Comparison of ENCODE assay signal across 8 cellular contexts in the genomic region with DNA sequence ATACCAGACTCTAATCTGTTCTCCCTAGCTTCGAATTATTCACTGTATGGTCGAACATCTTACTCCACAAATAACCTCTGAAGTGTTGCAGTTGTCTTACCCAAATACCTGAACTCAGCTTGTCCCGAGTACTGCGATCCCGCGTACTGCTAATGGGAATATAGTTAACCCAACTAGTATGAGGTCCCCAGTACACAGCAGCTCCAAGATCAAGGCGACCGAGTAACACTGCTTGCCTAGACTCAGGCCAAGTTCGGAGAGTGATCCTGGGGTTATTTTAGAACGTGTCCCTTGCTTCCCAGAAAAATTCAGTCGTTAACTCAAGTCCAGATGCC. TPM values are rescaled to one million over a fixed set of nuclear protein-coding genes. Genes with fewer than 3 reads are reported as not detected.
DNase-seq lines count a peak whose midpoint lies in the region; ATAC-seq and TF ChIP-seq lines count a peak whose summit lies in the region.

No MANE protein-coding gene starts in this region.

- peaks cover 4% of the 10 kb centered on the region for H3K4me1 ChIP-seq in prostate gland (replicated peaks)

- no peaks in the 10 kb centered on the region for H3K36me3 ChIP-seq in prostate gland

- no peaks in the 10 kb centered on the region for H3K9me3 Mint-ChIP-seq in T-helper 1 cell treated with Interleukin-12 subunit alpha and Interleukin-12 subunit beta and Interleukin-4 antibody, amounts not matched to agents 30 μg/mL and 1 μg/mL, for 36 hours

- DNase-seq in AG09309 (ENCODE audit: low read depth) (no peak), fibroblast of villous mesenchyme (ENCODE audit: low read depth) (no peak), prostate gland (ENCODE audit: low spot score) (no peak)
- DNase-seq in stimulated activated CD4-positive, alpha-beta T cell treated with anti-CD3 and anti-CD28 coated beads, Interleukin-1b, Interleukin-23, amount 100 ng/mL, for 48 hours: no peak
- no peak for DNase-seq in central memory CD4-positive, alpha-beta T cell

- H3K27ac Mint-ChIP-seq in T-helper 1 cell treated with Interleukin-12 subunit alpha and Interleukin-12 subunit beta and Interleukin-4 antibody, amounts not matched to agents 30 μg/mL and 1 μg/mL, for 36 hours: peak overlapping the region; percentile 88

- no peaks in the 10 kb centered on the region for H3K27me3 ChIP-seq in prostate gland (replicated peaks; ENCODE audit: insufficient read depth)

- TF ChIP-seq CTCF in AG09309 (IDR thresholded peaks at IDR 0.05; ENCODE audit: control insufficient read depth, insufficient read depth, low read depth, low read length, missing control alignments): no peak
- no peak for TF ChIP-seq CTCF in fibroblast of villous mesenchyme (IDR thresholded peaks at IDR 0.05; ENCODE audit: insufficient read depth, low read depth, low read length)
- TF ChIP-seq CTCF in prostate gland (IDR thresholded peaks at IDR 0.05): no peak

- H3K36me3 Mint-ChIP-seq in T-helper 1 cell treated with Interleukin-12 subunit alpha and Interleukin-12 subunit beta and Interleukin-4 antibody, amounts not matched to agents 30 μg/mL and 1 μg/mL, for 36 hours (ENCODE audit: low read depth): peaks cover 4% of the 10 kb centered on the region

- peak overlapping the region; percentile 93 for H3K4me3 Mint-ChIP-seq in T-helper 1 cell treated with Interleukin-12 subunit alpha and Interleukin-12 subunit beta and Interleukin-4 antibody, amounts not matched to agents 30 μg/mL and 1 μg/mL, for 36 hours

- no peak for TF ChIP-seq POLR2A in prostate gland (IDR thresholded peaks at IDR 0.05)

- WGBS in prostate gland: 22% methylated on average over 11 of the region's 11 CpGs

- peaks cover 26% of the 10 kb centered on the region for H3K4me1 Mint-ChIP-seq in T-helper 1 cell treated with Interleukin-12 subunit alpha and Interleukin-12 subunit beta and Interleukin-4 antibody, amounts not matched to agents 30 μg/mL and 1 μg/mL, for 36 hours (ENCODE audit: low read depth)

- H3K9me3 ChIP-seq in prostate gland: no peaks in the 10 kb centered on the region

- H3K27me3 Mint-ChIP-seq in T-helper 1 cell treated with Interleukin-12 subunit alpha and Interleukin-12 subunit beta and Interleukin-4 antibody, amounts not matched to agents 30 μg/mL and 1 μg/mL, for 36 hours (ENCODE audit: low read depth): peaks cover 23% of the 10 kb centered on the region

- peak overlapping the region; percentile 100 for H3K4me3 ChIP-seq in AG09309 (ENCODE audit: control insufficient read depth, low read depth, low read length)
- H3K4me3 ChIP-seq in fibroblast of villous mesenchyme (ENCODE audit: low read depth, low read length): peak overlapping the region; percentile 93
- H3K4me3 ChIP-seq in prostate gland: peak overlapping the region; percentile 86 to 97

- intact Hi-C loops in prostate gland (cut with DNase I): loop anchor here (2.0 kb wide), 1 partner anchor 80 kb away; a partner anchor contains a TSS

- ATAC-seq in GM21717 (IDR thresholded peaks at IDR 0.05; ENCODE audit: unreplicated experiment): peak; percentile 11
- ATAC-seq in GM21825 (IDR thresholded peaks at IDR 0.05; ENCODE audit: unreplicated experiment): no peak

- peak overlapping the region; percentile 98 to 100 for H3K27ac ChIP-seq in prostate gland

RNA-seq across cellular contexts. Expression of a gene that starts 0.4 kb away (rescaled TPM):
- total RNA-seq in fibroblast of villous mesenchyme: 26.7 and 70.8 TPM in 2 replicates
- 10 to 100 TPM; 48.0 to 64.2 TPM for total RNA-seq in prostate gland
